Comparison of ENCODE assay signal across 22 cellular contexts in the genomic region with DNA sequence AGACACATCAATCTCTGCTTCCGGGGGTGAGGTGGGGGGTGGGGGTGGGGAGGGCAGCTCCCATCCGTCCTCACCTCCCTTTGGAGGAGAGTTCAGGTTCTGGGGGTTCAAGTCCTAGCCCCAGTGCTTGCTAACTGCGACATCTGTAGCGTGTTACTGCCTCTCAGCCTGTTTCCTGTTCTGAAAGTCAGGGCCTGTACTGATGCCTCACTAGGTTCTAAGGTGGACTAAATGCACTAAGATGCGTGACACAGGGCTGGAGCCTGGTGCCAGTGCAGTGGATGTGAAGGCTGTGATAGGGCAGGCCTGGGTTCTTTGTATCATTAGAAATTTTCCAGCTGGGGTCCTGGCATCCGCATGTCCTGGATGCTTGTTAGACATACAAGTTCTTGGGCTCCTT. TPM values are rescaled to one million over a fixed set of nuclear protein-coding genes. Genes with fewer than 3 reads are reported as not detected.
"Had no signal": no experiment of that assay in that cellular context is flagged by ENCODE, and none has a peak within 500 bp of the region (broad histone marks: within the 10 kb centered on the region; RNA-seq: fewer than 3 reads in every experiment).

No MANE protein-coding gene starts in this region.

- H3K27ac ChIP-seq: adrenal gland, esophagus squamous epithelium, thoracic aorta, vagina had no signal

- H3K9me3 ChIP-seq: adrenal gland, body of pancreas, esophagus squamous epithelium, heart right ventricle, thoracic aorta, vagina had no signal

- H3K27me3 Mint-ChIP-seq: activated CD4-positive, alpha-beta T cell treated with anti-CD3 and anti-CD28 coated beads for 36 hours; activated naive CD8-positive, alpha-beta T cell treated with anti-CD3 and anti-CD28 coated beads for 36 hours; dendritic cell treated with granulocyte-macrophage colony-stimulating factor and Interleukin-4, amounts not matched to agents 40 ng/mL and 50 ng/mL, for 4 days; natural killer cell treated with Interleukin-12 subunit alpha and Interleukin-12 subunit beta and Interleukin-15 and Interleukin-18, amount 100 ng/mL, for 72 hours; stimulated activated naive CD8-positive, alpha-beta T cell treated with anti-CD3 and anti-CD28 coated beads, Interleukin-15, Interleukin-2, amounts not matched to agents 100 ng/mL and 50 ng/mL, for 24 hours; type B pancreatic cell had no signal

- H3K9me3 Mint-ChIP-seq: activated naive CD4-positive, alpha-beta T cell treated with anti-CD3 and anti-CD28 coated beads for 36 hours; activated naive CD8-positive, alpha-beta T cell treated with anti-CD3 and anti-CD28 coated beads for 36 hours; dendritic cell treated with granulocyte-macrophage colony-stimulating factor and Interleukin-4, amounts not matched to agents 40 ng/mL and 50 ng/mL, for 4 days; natural killer cell treated with Interleukin-12 subunit alpha and Interleukin-12 subunit beta and Interleukin-15 and Interleukin-18, amount 100 ng/mL, for 72 hours; stimulated activated naive CD8-positive, alpha-beta T cell treated with anti-CD3 and anti-CD28 coated beads, Interleukin-15, Interleukin-2, amounts not matched to agents 100 ng/mL and 50 ng/mL, for 24 hours; type B pancreatic cell had no signal

- H3K27me3 ChIP-seq: adrenal gland, body of pancreas, esophagus squamous epithelium, heart right ventricle, vagina had no signal

- H3K27ac Mint-ChIP-seq: dendritic cell treated with granulocyte-macrophage colony-stimulating factor and Interleukin-4, amounts not matched to agents 40 ng/mL and 50 ng/mL, for 4 days had no signal

- DNase-seq: esophagus squamous epithelium had no signal

- H3K4me3 ChIP-seq: body of pancreas, lung, vagina had no signal

RNA-seq across cellular contexts. Expression of gene RD3L, which starts 31.3 kb away (rescaled TPM):
- total RNA-seq: activated CD4-positive, alpha-beta T cell treated with anti-CD3 and anti-CD28 coated beads for 36 hours; activated CD8-positive, alpha-beta T cell treated with anti-CD3 and anti-CD28 coated beads, Interleukin-2, amount 10 ng/mL, durations not matched to agents 7 days and 5 days; activated naive CD4-positive, alpha-beta T cell treated with anti-CD3 and anti-CD28 coated beads for 36 hours; activated naive CD8-positive, alpha-beta T cell treated with anti-CD3 and anti-CD28 coated beads for 36 hours; adrenal gland; aorta; body of pancreas; esophagus squamous epithelium; glomerular endothelial cell; kidney epithelial cell; lung; natural killer cell treated with Interleukin-12 subunit alpha and Interleukin-12 subunit beta and Interleukin-15 and Interleukin-18, amount 100 ng/mL, for 72 hours; omental fat pad; pulmonary artery endothelial cell; skeletal muscle tissue; subcutaneous adipose tissue; thoracic aorta; vagina had no signal
- polyA plus RNA-seq: adrenal gland, aorta had no signal
